1 cellular context compared by ENCODE assay signal in the genomic region with DNA sequence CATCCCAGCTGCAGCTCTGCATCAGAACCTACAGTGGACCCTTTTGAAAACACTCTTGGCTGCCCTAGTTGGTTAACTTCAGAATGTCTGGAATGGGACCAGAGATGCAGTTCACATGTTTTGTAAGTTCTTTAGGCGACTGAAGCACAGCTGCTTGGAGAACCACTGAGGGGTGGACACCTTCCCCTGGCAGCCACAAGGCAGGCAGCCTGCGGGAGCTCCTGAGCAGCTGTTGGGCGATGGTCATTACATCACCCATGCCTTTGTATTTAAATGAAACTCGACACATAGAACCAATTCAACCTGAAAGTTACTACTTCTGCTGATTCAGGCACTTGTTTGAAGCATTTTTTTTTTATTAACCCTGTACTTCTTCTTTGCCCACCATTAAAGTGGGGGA.
TF ChIP-seq lines count a peak whose summit lies in the region.

No MANE protein-coding gene starts in this region.

TF ChIP-seq in GM23338, 12 proteins besides CTCF, POLR2A, EP300 and RAD21 (continued from another document):
- TF ChIP-seq, protein P1, sequence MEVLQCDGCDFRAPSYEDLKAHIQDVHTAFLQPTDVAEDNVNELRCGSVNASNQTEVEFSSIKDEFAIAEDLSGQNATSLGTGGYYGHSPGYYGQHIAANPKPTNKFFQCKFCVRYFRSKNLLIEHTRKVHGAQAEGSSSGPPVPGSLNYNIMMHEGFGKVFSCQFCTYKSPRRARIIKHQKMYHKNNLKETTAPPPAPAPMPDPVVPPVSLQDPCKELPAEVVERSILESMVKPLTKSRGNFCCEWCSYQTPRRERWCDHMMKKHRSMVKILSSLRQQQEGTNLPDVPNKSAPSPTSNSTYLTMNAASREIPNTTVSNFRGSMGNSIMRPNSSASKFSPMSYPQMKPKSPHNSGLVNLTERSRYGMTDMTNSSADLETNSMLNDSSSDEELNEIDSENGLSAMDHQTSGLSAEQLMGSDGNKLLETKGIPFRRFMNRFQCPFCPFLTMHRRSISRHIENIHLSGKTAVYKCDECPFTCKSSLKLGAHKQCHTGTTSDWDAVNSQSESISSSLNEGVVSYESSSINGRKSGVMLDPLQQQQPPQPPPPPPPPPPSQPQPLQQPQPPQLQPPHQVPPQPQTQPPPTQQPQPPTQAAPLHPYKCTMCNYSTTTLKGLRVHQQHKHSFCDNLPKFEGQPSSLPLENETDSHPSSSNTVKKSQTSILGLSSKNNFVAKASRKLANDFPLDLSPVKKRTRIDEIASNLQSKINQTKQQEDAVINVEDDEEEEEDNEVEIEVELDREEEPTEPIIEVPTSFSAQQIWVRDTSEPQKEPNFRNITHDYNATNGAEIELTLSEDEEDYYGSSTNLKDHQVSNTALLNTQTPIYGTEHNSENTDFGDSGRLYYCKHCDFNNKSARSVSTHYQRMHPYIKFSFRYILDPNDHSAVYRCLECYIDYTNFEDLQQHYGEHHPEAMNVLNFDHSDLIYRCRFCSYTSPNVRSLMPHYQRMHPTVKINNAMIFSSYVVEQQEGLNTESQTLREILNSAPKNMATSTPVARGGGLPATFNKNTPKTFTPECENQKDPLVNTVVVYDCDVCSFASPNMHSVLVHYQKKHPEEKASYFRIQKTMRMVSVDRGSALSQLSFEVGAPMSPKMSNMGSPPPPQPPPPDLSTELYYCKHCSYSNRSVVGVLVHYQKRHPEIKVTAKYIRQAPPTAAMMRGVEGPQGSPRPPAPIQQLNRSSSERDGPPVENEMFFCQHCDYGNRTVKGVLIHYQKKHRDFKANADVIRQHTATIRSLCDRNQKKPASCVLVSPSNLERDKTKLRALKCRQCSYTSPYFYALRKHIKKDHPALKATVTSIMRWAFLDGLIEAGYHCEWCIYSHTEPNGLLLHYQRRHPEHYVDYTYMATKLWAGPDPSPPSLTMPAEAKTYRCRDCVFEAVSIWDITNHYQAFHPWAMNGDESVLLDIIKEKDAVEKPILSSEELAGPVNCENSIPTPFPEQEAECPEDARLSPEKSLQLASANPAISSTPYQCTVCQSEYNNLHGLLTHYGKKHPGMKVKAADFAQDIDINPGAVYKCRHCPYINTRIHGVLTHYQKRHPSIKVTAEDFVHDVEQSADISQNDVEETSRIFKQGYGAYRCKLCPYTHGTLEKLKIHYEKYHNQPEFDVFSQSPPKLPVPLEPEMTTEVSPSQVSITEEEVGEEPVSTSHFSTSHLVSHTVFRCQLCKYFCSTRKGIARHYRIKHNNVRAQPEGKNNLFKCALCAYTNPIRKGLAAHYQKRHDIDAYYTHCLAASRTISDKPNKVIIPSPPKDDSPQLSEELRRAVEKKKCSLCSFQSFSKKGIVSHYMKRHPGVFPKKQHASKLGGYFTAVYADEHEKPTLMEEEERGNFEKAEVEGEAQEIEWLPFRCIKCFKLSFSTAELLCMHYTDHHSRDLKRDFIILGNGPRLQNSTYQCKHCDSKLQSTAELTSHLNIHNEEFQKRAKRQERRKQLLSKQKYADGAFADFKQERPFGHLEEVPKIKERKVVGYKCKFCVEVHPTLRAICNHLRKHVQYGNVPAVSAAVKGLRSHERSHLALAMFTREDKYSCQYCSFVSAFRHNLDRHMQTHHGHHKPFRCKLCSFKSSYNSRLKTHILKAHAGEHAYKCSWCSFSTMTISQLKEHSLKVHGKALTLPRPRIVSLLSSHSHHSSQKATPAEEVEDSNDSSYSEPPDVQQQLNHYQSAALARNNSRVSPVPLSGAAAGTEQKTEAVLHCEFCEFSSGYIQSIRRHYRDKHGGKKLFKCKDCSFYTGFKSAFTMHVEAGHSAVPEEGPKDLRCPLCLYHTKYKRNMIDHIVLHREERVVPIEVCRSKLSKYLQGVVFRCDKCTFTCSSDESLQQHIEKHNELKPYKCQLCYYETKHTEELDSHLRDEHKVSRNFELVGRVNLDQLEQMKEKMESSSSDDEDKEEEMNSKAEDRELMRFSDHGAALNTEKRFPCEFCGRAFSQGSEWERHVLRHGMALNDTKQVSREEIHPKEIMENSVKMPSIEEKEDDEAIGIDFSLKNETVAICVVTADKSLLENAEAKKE (CRISPR knock-in tag; IDR thresholded peaks at IDR 0.05), result no peak
- no peak for TF ChIP-seq ZNF331 (CRISPR knock-in tag; IDR thresholded peaks at IDR 0.05; ENCODE audit: low read depth)
- TF ChIP-seq ZNF114 (CRISPR knock-in tag; IDR thresholded peaks at IDR 0.05), result no peak
- TF ChIP-seq STAT1 (IDR thresholded peaks at IDR 0.05; ENCODE audit: unreplicated experiment), result no peak
- TF ChIP-seq, protein P2, sequence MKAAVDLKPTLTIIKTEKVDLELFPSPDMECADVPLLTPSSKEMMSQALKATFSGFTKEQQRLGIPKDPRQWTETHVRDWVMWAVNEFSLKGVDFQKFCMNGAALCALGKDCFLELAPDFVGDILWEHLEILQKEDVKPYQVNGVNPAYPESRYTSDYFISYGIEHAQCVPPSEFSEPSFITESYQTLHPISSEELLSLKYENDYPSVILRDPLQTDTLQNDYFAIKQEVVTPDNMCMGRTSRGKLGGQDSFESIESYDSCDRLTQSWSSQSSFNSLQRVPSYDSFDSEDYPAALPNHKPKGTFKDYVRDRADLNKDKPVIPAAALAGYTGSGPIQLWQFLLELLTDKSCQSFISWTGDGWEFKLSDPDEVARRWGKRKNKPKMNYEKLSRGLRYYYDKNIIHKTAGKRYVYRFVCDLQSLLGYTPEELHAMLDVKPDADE (IDR thresholded peaks at IDR 0.05), result no peak
- TF ChIP-seq, protein P3, sequence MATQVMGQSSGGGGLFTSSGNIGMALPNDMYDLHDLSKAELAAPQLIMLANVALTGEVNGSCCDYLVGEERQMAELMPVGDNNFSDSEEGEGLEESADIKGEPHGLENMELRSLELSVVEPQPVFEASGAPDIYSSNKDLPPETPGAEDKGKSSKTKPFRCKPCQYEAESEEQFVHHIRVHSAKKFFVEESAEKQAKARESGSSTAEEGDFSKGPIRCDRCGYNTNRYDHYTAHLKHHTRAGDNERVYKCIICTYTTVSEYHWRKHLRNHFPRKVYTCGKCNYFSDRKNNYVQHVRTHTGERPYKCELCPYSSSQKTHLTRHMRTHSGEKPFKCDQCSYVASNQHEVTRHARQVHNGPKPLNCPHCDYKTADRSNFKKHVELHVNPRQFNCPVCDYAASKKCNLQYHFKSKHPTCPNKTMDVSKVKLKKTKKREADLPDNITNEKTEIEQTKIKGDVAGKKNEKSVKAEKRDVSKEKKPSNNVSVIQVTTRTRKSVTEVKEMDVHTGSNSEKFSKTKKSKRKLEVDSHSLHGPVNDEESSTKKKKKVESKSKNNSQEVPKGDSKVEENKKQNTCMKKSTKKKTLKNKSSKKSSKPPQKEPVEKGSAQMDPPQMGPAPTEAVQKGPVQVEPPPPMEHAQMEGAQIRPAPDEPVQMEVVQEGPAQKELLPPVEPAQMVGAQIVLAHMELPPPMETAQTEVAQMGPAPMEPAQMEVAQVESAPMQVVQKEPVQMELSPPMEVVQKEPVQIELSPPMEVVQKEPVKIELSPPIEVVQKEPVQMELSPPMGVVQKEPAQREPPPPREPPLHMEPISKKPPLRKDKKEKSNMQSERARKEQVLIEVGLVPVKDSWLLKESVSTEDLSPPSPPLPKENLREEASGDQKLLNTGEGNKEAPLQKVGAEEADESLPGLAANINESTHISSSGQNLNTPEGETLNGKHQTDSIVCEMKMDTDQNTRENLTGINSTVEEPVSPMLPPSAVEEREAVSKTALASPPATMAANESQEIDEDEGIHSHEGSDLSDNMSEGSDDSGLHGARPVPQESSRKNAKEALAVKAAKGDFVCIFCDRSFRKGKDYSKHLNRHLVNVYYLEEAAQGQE (IDR thresholded peaks at IDR 0.05; ENCODE audit: unreplicated experiment), result no peak
- TF ChIP-seq EZH2phosphoT487 (IDR thresholded peaks at IDR 0.05; ENCODE audit: unreplicated experiment), result no peak
TF ChIP-seq in GM23338: peak in this region for 0.
